In the genomic region with DNA sequence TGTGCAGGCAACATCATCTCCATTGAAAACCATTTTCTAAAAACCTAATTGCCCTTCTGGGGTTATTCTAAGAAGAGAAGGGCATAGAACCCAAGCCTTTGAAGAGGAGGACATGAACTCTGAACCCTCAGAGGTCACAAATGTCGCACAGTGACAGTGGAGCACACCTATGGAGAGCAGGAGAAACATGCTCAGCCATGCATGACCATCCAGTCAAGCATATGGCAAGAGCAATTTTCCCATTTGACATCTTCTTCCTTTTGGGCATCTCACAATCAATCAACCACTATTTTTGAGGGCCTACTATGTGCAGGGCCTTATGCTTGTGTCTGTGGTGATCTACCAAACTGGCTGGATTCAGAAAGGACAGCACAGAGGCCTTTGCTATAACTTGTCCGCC, we compare ENCODE assay signal across 22 cellular contexts. TPM values are rescaled to one million over a fixed set of nuclear protein-coding genes. Genes with fewer than 3 reads are reported as not detected.
DNase-seq lines count a peak whose midpoint lies in the region; ATAC-seq, FAIRE-seq and TF ChIP-seq lines count a peak whose summit lies in the region.
"Had no signal": no experiment of that assay in that cellular context is flagged by ENCODE, and none has a peak within 500 bp of the region (broad histone marks: within the 10 kb centered on the region; RNA-seq: fewer than 3 reads in every experiment).

No MANE protein-coding gene starts in this region.

- POLR2A ChIA-PET in OCI-LY7 (lab: Charles Lee) (interaction anchor here (1.8 kb wide), 1 partner anchor 31 kb away, joined by 3 read pairs; no protein-coding TSS in a partner anchor), GM12878 (lab: Charles Lee) (no interaction called here)

- RAD21 ChIA-PET in GM12878 (lab: Charles Lee; ENCODE audit: unreplicated experiment), result no interaction called here

- H3K4me3 ChIP-seq in BLaER1 (no peak overlapping the region), OCI-LY7 (ENCODE audit: low read depth, low read length, poor library complexity, severe bottlenecking) (no peak overlapping the region), GM12878 (no peak overlapping the region)
- H3K4me3 ChIP-seq: A549 had no signal

- BruUV-seq in OCI-LY7 (replicated peaks; lab: Mats Ljungman, UMichigan) (no TSS peak), GM12878 (replicated peaks; lab: Mats Ljungman, UMichigan) (no TSS peak)

- peaks cover 18% of the 10 kb centered on the region for H3K9me3 ChIP-seq in BLaER1
- peaks cover 5% of the 10 kb centered on the region; the same call in 1 of the 2 replicates for H3K9me3 ChIP-seq in OCI-LY7 (ENCODE audit: low read length)
- no peaks in the 10 kb centered on the region for H3K9me3 ChIP-seq in GM12878 (replicated peaks; ENCODE audit: control insufficient read depth, insufficient read depth, low read length)
- H3K9me3 ChIP-seq: A549 had no signal

- TF ChIP-seq CTCF in OCI-LY7 (conservative IDR thresholded peaks at IDR 0.05; ENCODE audit: low read length), result no peak
- TF ChIP-seq CTCF in GM12878 (IDR thresholded peaks at IDR 0.05 in 2 of 3, conservative IDR thresholded peaks at IDR 0.05 in 1 of 3; ENCODE audit: control insufficient read depth in 2 of 3, extremely low read depth in 1 of 3, insufficient read depth in 1 of 3, low read depth in 3 of 3, low read length in 3 of 3), result no peak

- peaks cover 11% of the 10 kb centered on the region for H3K4me1 ChIP-seq in BLaER1
- peaks cover 23% of the 10 kb centered on the region for H3K4me1 ChIP-seq in OCI-LY7 (ENCODE audit: insufficient read depth, low read length, poor library complexity, severe bottlenecking)
- H3K4me1 ChIP-seq in GM12878 (ENCODE audit: control insufficient read depth, insufficient read depth, low read length), result no peaks in the 10 kb centered on the region
- H3K4me1 ChIP-seq: A549 had no signal

- no peaks in the 10 kb centered on the region for H3K27me3 ChIP-seq in BLaER1
- no peaks in the 10 kb centered on the region for H3K27me3 ChIP-seq in GM12878 (replicated peaks in 1 of 2; ENCODE audit: control insufficient read depth in 2 of 2, insufficient read depth in 2 of 2, low read length in 1 of 2)

- WGBS in GM12878 (ENCODE audit: insufficient coverage, insufficient replicate concordance, low lambda C conversion rate, missing lambda C conversion rate), result 20% methylated on average over 2 of the region's 2 CpGs

- SMC1A ChIA-PET in GM12878 (lab: Charles Lee; ENCODE audit: uncharacterized antibody, unreplicated experiment), result no interaction called here

- no peak for TF ChIP-seq EP300 in GM12878 (IDR thresholded peaks at IDR 0.05; ENCODE audit: borderline replicate concordance in 1 of 2, control insufficient read depth in 1 of 2, low read depth in 2 of 2, low read length in 2 of 2)

- H3K4me2 ChIP-seq in BLaER1 (0 out of 2 replicates have a peak overlapping the region, but pooled peaks have one; percentile 8), OCI-LY7 (ENCODE audit: low read length) (peak overlapping the region; percentile 29; the same call in 1 of the 2 replicates), GM12878 (ENCODE audit: control insufficient read depth, insufficient read depth) (no peak overlapping the region)
- H3K4me2 ChIP-seq: A549 had no signal

- in situ Hi-C loops in GM12878 (cut with MboI), result no loop called here

- H3K27ac ChIP-seq in BLaER1, result no peak overlapping the region
- no peak overlapping the region for H3K27ac ChIP-seq in OCI-LY7 (ENCODE audit: low read depth, low read length, poor library complexity, severe bottlenecking)
- no peak overlapping the region for H3K27ac ChIP-seq in GM12878 (ENCODE audit: control insufficient read depth, insufficient read depth)
- H3K27ac ChIP-seq: 22Rv1, A549 had no signal

- TF ChIP-seq POLR2A in GM12878 (IDR thresholded peaks at IDR 0.05; ENCODE audit: low read depth, low read length), result no peak
- no peak for TF ChIP-seq POLR2A in erythroblast (IDR thresholded peaks at IDR 0.05; ENCODE audit: low read length)

- CTCF ChIA-PET in OCI-LY7 (lab: Charles Lee; ENCODE audit: unreplicated experiment) (no interaction called here), GM12878 (lab: Yijun Ruan, JAX) (no interaction called here)

- H3K79me2 ChIP-seq in OCI-LY7 (ENCODE audit: insufficient read depth, low read depth, low read length), result no peaks in the 10 kb centered on the region
- no peaks in the 10 kb centered on the region for H3K79me2 ChIP-seq in GM12878 (ENCODE audit: control insufficient read depth, insufficient read depth, low read length)

- ATAC-seq in GM12878, result no peak
- ATAC-seq in GM21528 (IDR thresholded peaks at IDR 0.05; ENCODE audit: low FRiP score, unreplicated experiment), result no peak
- ATAC-seq: A549 had no signal

- no peaks in the 10 kb centered on the region for H4K20me1 ChIP-seq in BLaER1
- no peaks in the 10 kb centered on the region for H4K20me1 ChIP-seq in OCI-LY7 (ENCODE audit: insufficient read depth, low read length)
- no peaks in the 10 kb centered on the region for H4K20me1 ChIP-seq in GM12878 (ENCODE audit: control insufficient read depth, insufficient read depth)

- no peak for FAIRE-seq in GM12878 (lab: Jason Lieb, UNC)
- FAIRE-seq: GM12892, GM18507 had no signal

- H3K36me3 ChIP-seq in BLaER1, result no peaks in the 10 kb centered on the region
- H3K36me3 ChIP-seq in OCI-LY7 (ENCODE audit: insufficient read depth, low read length), result no peaks in the 10 kb centered on the region
- H3K36me3 ChIP-seq in GM12878 (ENCODE audit: control insufficient read depth in 2 of 2, insufficient read depth in 2 of 2, low read length in 1 of 2), result no peaks in the 10 kb centered on the region

- intact Hi-C loops in OCI-LY7 (cut with micrococcal nuclease; ENCODE audit: unreplicated experiment) (no loop called here), GM12878 (cut with micrococcal nuclease; ENCODE audit: unreplicated experiment) (no loop called here)

- H2AFZ ChIP-seq in OCI-LY7 (ENCODE audit: low read length), result peak overlapping the region; percentile 54; the same call in 1 of the 2 replicates
- no peak overlapping the region for H2AFZ ChIP-seq in GM12878 (ENCODE audit: control insufficient read depth, low read depth, low read length)

- H3K9me2 ChIP-seq in OCI-LY7 (ENCODE audit: insufficient read depth, low read length), result no peaks in the 10 kb centered on the region

- no peak for DNase-seq in OCI-LY7 (ENCODE audit: low spot score)
- DNase-seq in GM12878 (ENCODE audit: low read depth, low spot score), result no peak
- DNase-seq in erythroblast (lab: John Stamatoyannopoulos, UW), result no peak
- DNase-seq: C1 segment of cervical spinal cord; CD4-positive, alpha-beta memory T cell; CD4-positive, CD25-positive, alpha-beta regulatory T cell; CD8-positive, alpha-beta memory T cell; COR-L47; DMS 273 treated with DMSO at 0.1 percent for 48 hours; DMS153; DMS53; DMS79; DND-41; EL; GDM1 had no signal

- TF ChIP-seq RAD21 in GM12878 (IDR thresholded peaks at IDR 0.05; ENCODE audit: insufficient read depth, low read depth, low read length), result no peak

- H3K9ac ChIP-seq in BLaER1 (no peak overlapping the region), GM12878 (ENCODE audit: control insufficient read depth, insufficient read depth, low read length) (no peak overlapping the region)

TF ChIP-seq in GM12878, 131 proteins besides CTCF, POLR2A, EP300 and RAD21 (continues in another document):
- no peak for TF ChIP-seq ZBTB40 (IDR thresholded peaks at IDR 0.05; ENCODE audit: borderline replicate concordance)

RNA-seq across cellular contexts. Expression of gene AFF2, which starts 30.1 kb away (rescaled TPM):
- total RNA-seq in OCI-LY7 (2014; rRNA removed; shearing (Covaris generic)), result 74.1 and 102 TPM in 2 replicates
- 106 and 127 TPM in 2 replicates for total RNA-seq in OCI-LY7 (2022)
- 0.13 TPM in 1 of 2 replicates, not detected in the other for total RNA-seq in GM12878 (2013; cell fraction: nucleolus; rRNA removed)
- total RNA-seq in GM12878 (2014; rRNA removed), result not detected in 2 replicates
- total RNA-seq in GM12878 (2014; rRNA removed; fragmentation: Illumina TruSeq; extraction: Trizol), result not detected in 2 replicates
- total RNA-seq in GM12878 (2021), result not detected in 2 replicates
- polyA plus RNA-seq in GM12878 (2011; ENCODE audit: low read depth), result not detected
- polyA plus RNA-seq in GM12878 (2011; rRNA removed), result 0.03 and 0.04 TPM in 2 replicates
- 0.01 and 0.03 TPM in 2 replicates for polyA plus RNA-seq in GM12878 (2011; cell fraction: cytosol; rRNA removed)
- polyA plus RNA-seq in GM12878 (2011; cell fraction: nucleus; rRNA removed), result 0.03 and 0.04 TPM in 2 replicates
- 0.10 TPM in 1 of 2 replicates, not detected in the other for polyA plus RNA-seq in GM12878 (2012)
- 0.21 TPM in 1 of 2 replicates, not detected in the other for polyA plus RNA-seq in GM12878 (2014; fragmentation: Illumina TruSeq; extraction: Trizol)
- under 1 TPM in 1 of 2 experiments, not detected in 1; under 0.01 TPM for polyA plus RNA-seq in GM12878 (2014; fragmentation: Nextera tagmentation; extraction: Ambion mirVana)
- polyA plus RNA-seq in GM12878 (2014; rRNA removed), result 0.06 TPM in 1 of 2 replicates, not detected in the other
- polyA plus RNA-seq in GM12878 (2016; fragmentation: Nextera tagmentation; extraction: Ambion mirVana), result not detected
- under 0.01 and 0.22 TPM in 2 replicates for polyA minus RNA-seq in GM12878 (2011; rRNA and poly(A)+ RNA removed)
- polyA minus RNA-seq in GM12878 (2011; cell fraction: cytosol; rRNA and poly(A)+ RNA removed), result not detected in 2 replicates
- under 0.01 TPM in 1 of 2 replicates, not detected in the other for polyA minus RNA-seq in GM12878 (2011; cell fraction: nucleus; rRNA and poly(A)+ RNA removed)
- polyA plus RNA-seq: BJ; CD4-positive, CD25-positive, alpha-beta regulatory T cell; CD8-positive, alpha-beta memory T cell had no signal

Comparison
In these comparisons a context has a peak if more than half of its experiments do, and no peak if none do; other contexts are left out.
1. RNA of gene AFF2, which starts 30.1 kb away (total RNA-seq): 74.1 to 127 TPM in OCI-LY7; 0.13 TPM in GM12878; every median in the first group is over 10 times any median in the second.